In genomic region chr11:67489860-67490726, GRCh38 we compare ENCODE assay signal across 17 cellular contexts. TPM values are rescaled to one million over a fixed set of nuclear protein-coding genes. Genes with fewer than 3 reads are reported as not detected.
DNase-seq lines count a peak whose midpoint lies in the region; ATAC-seq, FAIRE-seq and TF ChIP-seq lines count a peak whose summit lies in the region.
"Had no signal": no experiment of that assay in that cellular context is flagged by ENCODE, and none has a peak within 500 bp of the region (broad histone marks: within the 10 kb centered on the region; RNA-seq: fewer than 3 reads in every experiment).

No MANE protein-coding gene starts in this region.

- H3K36me3 Mint-ChIP-seq in T-helper 1 cell treated with Interleukin-12 subunit alpha and Interleukin-12 subunit beta and Interleukin-4 antibody, amounts not matched to agents 30 μg/mL and 1 μg/mL, for 36 hours (ENCODE audit: low read depth), result peaks cover 22% of the 10 kb centered on the region
- H3K36me3 Mint-ChIP-seq in activated naive CD8-positive, alpha-beta T cell treated with anti-CD3 and anti-CD28 coated beads for 36 hours, result peaks cover 34% of the 10 kb centered on the region
- peaks cover 15% of the 10 kb centered on the region for H3K36me3 Mint-ChIP-seq in neural progenitor cell

- H3K9me3 ChIP-seq in neural progenitor cell (ENCODE audit: low read depth), result no peaks in the 10 kb centered on the region
- H3K9me3 ChIP-seq: thyroid gland had no signal

- H2AFZ ChIP-seq in neural progenitor cell (replicated peaks), result no peak overlapping the region
- H2AFZ ChIP-seq: parathyroid adenoma had no signal

- H3K4me3 Mint-ChIP-seq in T-helper 1 cell treated with Interleukin-12 subunit alpha and Interleukin-12 subunit beta and Interleukin-4 antibody, amounts not matched to agents 30 μg/mL and 1 μg/mL, for 36 hours, result no peak overlapping the region
- no peak overlapping the region for H3K4me3 Mint-ChIP-seq in activated naive CD8-positive, alpha-beta T cell treated with anti-CD3 and anti-CD28 coated beads for 36 hours
- peak overlapping the region; percentile 28 for H3K4me3 Mint-ChIP-seq in neural progenitor cell

- peak; percentile 72 for FAIRE-seq in HTR-8/SVneo (lab: Jason Lieb, UNC)
- FAIRE-seq: TTC549 had no signal

- peaks cover 37% of the 10 kb centered on the region for H3K4me1 Mint-ChIP-seq in T-helper 1 cell treated with Interleukin-12 subunit alpha and Interleukin-12 subunit beta and Interleukin-4 antibody, amounts not matched to agents 30 μg/mL and 1 μg/mL, for 36 hours (ENCODE audit: low read depth)
- H3K4me1 Mint-ChIP-seq in activated naive CD8-positive, alpha-beta T cell treated with anti-CD3 and anti-CD28 coated beads for 36 hours, result peaks cover 40% of the 10 kb centered on the region
- peaks cover 15% of the 10 kb centered on the region for H3K4me1 Mint-ChIP-seq in neural progenitor cell

- H3K27me3 ChIP-seq in neural progenitor cell, result no peaks in the 10 kb centered on the region
- H3K27me3 ChIP-seq: foreskin keratinocyte, thyroid gland had no signal

- H3F3A ChIP-seq in neural progenitor cell (ENCODE audit: low read depth), result no peaks in the 10 kb centered on the region

- intact Hi-C loops in posterior cingulate gyrus (cut with DNase I), result no loop called here

- DNase-seq in T-helper 1 cell, result no peak
- no peak for DNase-seq in HTR-8/SVneo (ENCODE audit: insufficient read length, low spot score)
- DNase-seq in activated naive CD8-positive, alpha-beta T cell treated with anti-CD3 and anti-CD28 coated beads for 36 hours, result no peak
- DNase-seq in neural progenitor cell (ENCODE audit: low spot score), result no peak
- DNase-seq in NCI-H774 (lab: John Stamatoyannopoulos, UW), result no peak
- DNase-seq in posterior cingulate gyrus, result no peak
- DNase-seq: effector CD8-positive, alpha-beta T cell; foreskin keratinocyte; thyroid gland had no signal

- no peak overlapping the region for H3K9ac ChIP-seq in neural progenitor cell
- H3K9ac ChIP-seq: parathyroid adenoma had no signal

- ATAC-seq in HG02840 (IDR thresholded peaks at IDR 0.05; ENCODE audit: low FRiP score, unreplicated experiment), result no peak
- ATAC-seq: foreskin keratinocyte, Right ventricle myocardium inferior had no signal

- H3K4me3 ChIP-seq in neural progenitor cell, result no peak overlapping the region
- H3K4me3 ChIP-seq: thyroid gland had no signal

- no peaks in the 10 kb centered on the region for H3K79me2 ChIP-seq in neural progenitor cell (ENCODE audit: low read depth)
- H3K79me2 ChIP-seq: parathyroid adenoma had no signal

- H3K9me3 Mint-ChIP-seq in T-helper 1 cell treated with Interleukin-12 subunit alpha and Interleukin-12 subunit beta and Interleukin-4 antibody, amounts not matched to agents 30 μg/mL and 1 μg/mL, for 36 hours, result no peaks in the 10 kb centered on the region
- peaks cover 4% of the 10 kb centered on the region for H3K9me3 Mint-ChIP-seq in activated naive CD8-positive, alpha-beta T cell treated with anti-CD3 and anti-CD28 coated beads for 36 hours
- no peaks in the 10 kb centered on the region for H3K9me3 Mint-ChIP-seq in neural progenitor cell
- H3K9me3 Mint-ChIP-seq: IgD-negative memory B cell had no signal

- H3K36me3 ChIP-seq in neural progenitor cell, result no peaks in the 10 kb centered on the region

- H4K20me1 ChIP-seq in neural progenitor cell (ENCODE audit: low read depth), result no peaks in the 10 kb centered on the region

- H3K4me1 ChIP-seq in neural progenitor cell, result no peaks in the 10 kb centered on the region
- H3K4me1 ChIP-seq: foreskin keratinocyte, parathyroid adenoma had no signal

- H3K27me3 Mint-ChIP-seq in T-helper 1 cell treated with Interleukin-12 subunit alpha and Interleukin-12 subunit beta and Interleukin-4 antibody, amounts not matched to agents 30 μg/mL and 1 μg/mL, for 36 hours (ENCODE audit: low read depth), result no peaks in the 10 kb centered on the region
- no peaks in the 10 kb centered on the region for H3K27me3 Mint-ChIP-seq in activated naive CD8-positive, alpha-beta T cell treated with anti-CD3 and anti-CD28 coated beads for 36 hours
- no peaks in the 10 kb centered on the region for H3K27me3 Mint-ChIP-seq in neural progenitor cell (ENCODE audit: insufficient read depth, low read depth)
- H3K27me3 Mint-ChIP-seq: IgD-negative memory B cell had no signal

- no peak for TF ChIP-seq CTCF in neural progenitor cell (IDR thresholded peaks at IDR 0.05)

- H3K27ac Mint-ChIP-seq in T-helper 1 cell treated with Interleukin-12 subunit alpha and Interleukin-12 subunit beta and Interleukin-4 antibody, amounts not matched to agents 30 μg/mL and 1 μg/mL, for 36 hours, result peak overlapping the region; percentile 81
- peak overlapping the region; percentile 83 for H3K27ac Mint-ChIP-seq in activated naive CD8-positive, alpha-beta T cell treated with anti-CD3 and anti-CD28 coated beads for 36 hours
- no peak overlapping the region for H3K27ac Mint-ChIP-seq in neural progenitor cell

- no peak overlapping the region for H3K27ac ChIP-seq in neural progenitor cell
- H3K27ac ChIP-seq: foreskin keratinocyte, parathyroid adenoma, thyroid gland had no signal

- no peak overlapping the region for H3K4me2 ChIP-seq in neural progenitor cell

RNA-seq across cellular contexts. Expression of gene AIP, which starts 7.3 kb away (rescaled TPM):
- total RNA-seq in activated naive CD8-positive, alpha-beta T cell treated with anti-CD3 and anti-CD28 coated beads for 36 hours, result 100 to 1,000 TPM; 107 to 112 TPM
- total RNA-seq in neural progenitor cell (ENCODE audit: low replicate concordance), result 20.3 and 38.5 TPM in 2 replicates

RNA-seq across cellular contexts. Expression of gene PITPNM1, which starts 15.1 kb away (rescaled TPM):
- 10 to 100 TPM; 52.7 to 56.4 TPM for total RNA-seq in activated naive CD8-positive, alpha-beta T cell treated with anti-CD3 and anti-CD28 coated beads for 36 hours
- 7.7 and 32.8 TPM in 2 replicates for total RNA-seq in neural progenitor cell (ENCODE audit: low replicate concordance)

RNA-seq across cellular contexts. Expression of gene CDK2AP2, which starts 17.9 kb away (rescaled TPM):
- total RNA-seq in activated naive CD8-positive, alpha-beta T cell treated with anti-CD3 and anti-CD28 coated beads for 36 hours, result 10 to 100 TPM; 49.7 to 50.5 TPM
- 2.1 and 17.1 TPM in 2 replicates for total RNA-seq in neural progenitor cell (ENCODE audit: low replicate concordance)

RNA-seq across cellular contexts. Expression of gene TMEM134, which starts 21.0 kb away (rescaled TPM):
- total RNA-seq in activated naive CD8-positive, alpha-beta T cell treated with anti-CD3 and anti-CD28 coated beads for 36 hours, result 10 to 100 TPM; 43.7 to 45.8 TPM
- total RNA-seq in neural progenitor cell (ENCODE audit: low replicate concordance), result 68.1 and 88.8 TPM in 2 replicates

RNA-seq across cellular contexts. Expression of gene CABP2, which starts 33.2 kb away (rescaled TPM):
- total RNA-seq in activated naive CD8-positive, alpha-beta T cell treated with anti-CD3 and anti-CD28 coated beads for 36 hours, result not detected
- not detected in 2 replicates for total RNA-seq in neural progenitor cell (ENCODE audit: low replicate concordance)
- total RNA-seq: A172, foreskin keratinocyte, NCI-H460, Right ventricle myocardium inferior, thyroid gland had no signal
